Comparison of ENCODE assay signal across 8 cellular contexts in the genomic region with DNA sequence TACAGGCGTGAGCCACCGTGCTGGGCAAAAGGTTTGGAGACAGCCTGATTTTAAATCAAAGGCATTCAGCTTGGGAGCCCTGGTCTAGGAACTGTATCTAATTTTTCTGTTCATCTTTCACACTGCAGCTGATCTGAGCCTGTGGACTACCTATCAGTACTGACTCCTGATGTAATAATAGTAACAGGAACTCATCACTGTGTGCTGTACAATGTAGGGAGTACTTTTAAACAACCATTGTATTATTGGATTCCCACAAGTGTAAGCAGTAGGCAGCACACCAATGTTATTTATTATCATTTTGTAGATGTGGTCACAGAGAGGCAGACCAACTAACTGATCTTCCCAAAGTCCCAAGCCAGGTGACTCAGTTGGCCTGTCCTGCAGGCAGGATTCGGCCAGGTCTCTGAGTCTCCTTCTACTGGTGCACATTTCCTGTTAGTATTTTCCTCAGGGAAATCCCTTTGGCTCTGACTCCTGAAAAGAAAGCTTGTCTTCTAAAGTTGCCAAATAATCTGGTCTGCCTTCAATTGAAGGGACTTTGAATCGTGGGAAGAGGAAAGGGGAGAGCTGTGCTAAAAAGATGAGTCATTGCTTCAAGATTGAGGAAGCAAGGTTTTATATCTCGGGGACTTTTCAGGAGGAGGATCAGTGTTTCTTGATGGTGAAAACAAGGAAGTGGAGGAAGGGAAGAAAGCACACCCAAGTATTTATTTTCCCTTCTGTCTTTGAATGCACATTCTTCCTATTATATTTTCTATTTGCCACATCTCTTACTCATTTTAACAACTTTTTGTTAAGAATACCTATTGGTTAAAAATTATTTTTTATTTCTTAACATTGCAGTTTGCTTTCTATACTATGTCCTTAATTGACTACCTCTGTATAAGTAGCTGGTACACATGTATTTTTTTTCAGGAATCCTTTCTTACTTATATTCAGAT. TPM values are rescaled to one million over a fixed set of nuclear protein-coding genes. Genes with fewer than 3 reads are reported as not detected.
DNase-seq lines count a peak whose midpoint lies in the region; ATAC-seq and TF ChIP-seq lines count a peak whose summit lies in the region.

No MANE protein-coding gene starts in this region.

- H3K4me1 Mint-ChIP-seq in memory B cell, result peaks cover 45% of the 10 kb centered on the region

- H3K9me3 ChIP-seq in breast epithelium, result no peaks in the 10 kb centered on the region

- no peaks in the 10 kb centered on the region for H3K36me3 ChIP-seq in breast epithelium

- peak overlapping the region; percentile 76 to 86 for H3K27ac ChIP-seq in breast epithelium

- TF ChIP-seq CTCF in breast epithelium (IDR thresholded peaks at IDR 0.05), result no peak

- peaks cover 10% of the 10 kb centered on the region for H3K9me3 Mint-ChIP-seq in memory B cell

- peaks cover 3 to 5% of the 10 kb centered on the region in 2 donors for H3K4me1 ChIP-seq in breast epithelium

- ATAC-seq in memory B cell (ENCODE audit: low read depth) (peak; percentile 52), HG03521 (IDR thresholded peaks at IDR 0.05; ENCODE audit: unreplicated experiment) (no peak)

- H3K27me3 Mint-ChIP-seq in memory B cell, result no peaks in the 10 kb centered on the region

- peak overlapping the region in 1 of 3 donors; percentile 8 for H3K4me3 ChIP-seq in breast epithelium

- TF ChIP-seq POLR2A in breast epithelium (IDR thresholded peaks at IDR 0.05), result no peak

- peak; percentile 63 for DNase-seq in COLO829 (ENCODE audit: low spot score)
- peak; percentile 95 for DNase-seq in MV-4-11 (lab: John Stamatoyannopoulos, UW)
- DNase-seq in breast epithelium (ENCODE audit: low spot score in 2 of 2), result no peak
- no peak for DNase-seq in memory B cell (ENCODE audit: low spot score in 2 of 2)
- DNase-seq in stimulated activated CD4-positive, alpha-beta T cell treated with anti-CD3 and anti-CD28 coated beads, Interleukin-4, amount 100 ng/mL, for 1 hour, result no peak
- no peak for DNase-seq in hippocampal formation (lab: John Stamatoyannopoulos, UW)
- no peak for DNase-seq in NCI-H146 (lab: John Stamatoyannopoulos, UW)

- intact Hi-C loops in breast epithelium (cut with DNase I; ENCODE audit: low total_unique reads), result no loop called here

- no peaks in the 10 kb centered on the region for H3K27me3 ChIP-seq in breast epithelium

- H3K36me3 Mint-ChIP-seq in memory B cell, result peaks cover 5% of the 10 kb centered on the region

- H3K4me3 Mint-ChIP-seq in memory B cell, result peak overlapping the region; percentile 50

- peak overlapping the region; percentile 81 for H3K27ac Mint-ChIP-seq in memory B cell

RNA-seq across cellular contexts. Expression of a gene that starts 14.6 kb away (rescaled TPM):
- total RNA-seq in breast epithelium, result 100 to 1,000 TPM; 126 to 207 (median 144) TPM

Comparison
In these comparisons a context has a peak if more than half of its experiments do, and no peak if none do; other contexts are left out.
1. DNase-seq: peak in COLO829 (single experiment) and MV-4-11 (single experiment); none in breast epithelium (0 of 2), memory B cell (0 of 2), stimulated activated CD4-positive, alpha-beta T cell treated with anti-CD3 and anti-CD28 coated beads, Interleukin-4, amount 100 ng/mL, for 1 hour (single experiment), hippocampal formation (0 of 2) and NCI-H146 (single experiment).